ENCODE assay signal across 1 cellular context in genomic region chr10:63466168-63466935, GRCh38.
A peak's percentile ranks its signal among the peaks of the same experiment; 100 is the strongest.
TF ChIP-seq lines count a peak whose summit lies in the region.

No MANE protein-coding gene starts in this region.

TF ChIP-seq in GM12878, 131 proteins besides CTCF, POLR2A, EP300 and RAD21 (continued from another document):
- TF ChIP-seq, protein P1, sequence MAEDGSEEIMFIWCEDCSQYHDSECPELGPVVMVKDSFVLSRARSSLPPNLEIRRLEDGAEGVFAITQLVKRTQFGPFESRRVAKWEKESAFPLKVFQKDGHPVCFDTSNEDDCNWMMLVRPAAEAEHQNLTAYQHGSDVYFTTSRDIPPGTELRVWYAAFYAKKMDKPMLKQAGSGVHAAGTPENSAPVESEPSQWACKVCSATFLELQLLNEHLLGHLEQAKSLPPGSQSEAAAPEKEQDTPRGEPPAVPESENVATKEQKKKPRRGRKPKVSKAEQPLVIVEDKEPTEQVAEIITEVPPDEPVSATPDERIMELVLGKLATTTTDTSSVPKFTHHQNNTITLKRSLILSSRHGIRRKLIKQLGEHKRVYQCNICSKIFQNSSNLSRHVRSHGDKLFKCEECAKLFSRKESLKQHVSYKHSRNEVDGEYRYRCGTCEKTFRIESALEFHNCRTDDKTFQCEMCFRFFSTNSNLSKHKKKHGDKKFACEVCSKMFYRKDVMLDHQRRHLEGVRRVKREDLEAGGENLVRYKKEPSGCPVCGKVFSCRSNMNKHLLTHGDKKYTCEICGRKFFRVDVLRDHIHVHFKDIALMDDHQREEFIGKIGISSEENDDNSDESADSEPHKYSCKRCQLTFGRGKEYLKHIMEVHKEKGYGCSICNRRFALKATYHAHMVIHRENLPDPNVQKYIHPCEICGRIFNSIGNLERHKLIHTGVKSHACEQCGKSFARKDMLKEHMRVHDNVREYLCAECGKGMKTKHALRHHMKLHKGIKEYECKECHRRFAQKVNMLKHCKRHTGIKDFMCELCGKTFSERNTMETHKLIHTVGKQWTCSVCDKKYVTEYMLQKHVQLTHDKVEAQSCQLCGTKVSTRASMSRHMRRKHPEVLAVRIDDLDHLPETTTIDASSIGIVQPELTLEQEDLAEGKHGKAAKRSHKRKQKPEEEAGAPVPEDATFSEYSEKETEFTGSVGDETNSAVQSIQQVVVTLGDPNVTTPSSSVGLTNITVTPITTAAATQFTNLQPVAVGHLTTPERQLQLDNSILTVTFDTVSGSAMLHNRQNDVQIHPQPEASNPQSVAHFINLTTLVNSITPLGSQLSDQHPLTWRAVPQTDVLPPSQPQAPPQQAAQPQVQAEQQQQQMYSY (CRISPR knock-in tag; IDR thresholded peaks at IDR 0.05), result no peak
- TF ChIP-seq POLR2AphosphoS2 (IDR thresholded peaks at IDR 0.05; ENCODE audit: low read depth, low read length), result no peak
- TF ChIP-seq, protein P2, sequence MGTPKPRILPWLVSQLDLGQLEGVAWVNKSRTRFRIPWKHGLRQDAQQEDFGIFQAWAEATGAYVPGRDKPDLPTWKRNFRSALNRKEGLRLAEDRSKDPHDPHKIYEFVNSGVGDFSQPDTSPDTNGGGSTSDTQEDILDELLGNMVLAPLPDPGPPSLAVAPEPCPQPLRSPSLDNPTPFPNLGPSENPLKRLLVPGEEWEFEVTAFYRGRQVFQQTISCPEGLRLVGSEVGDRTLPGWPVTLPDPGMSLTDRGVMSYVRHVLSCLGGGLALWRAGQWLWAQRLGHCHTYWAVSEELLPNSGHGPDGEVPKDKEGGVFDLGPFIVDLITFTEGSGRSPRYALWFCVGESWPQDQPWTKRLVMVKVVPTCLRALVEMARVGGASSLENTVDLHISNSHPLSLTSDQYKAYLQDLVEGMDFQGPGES (IDR thresholded peaks at IDR 0.05), result no peak
- no peak for TF ChIP-seq NKRF (conservative IDR thresholded peaks at IDR 0.05)
- TF ChIP-seq MEF2B (IDR thresholded peaks at IDR 0.05; ENCODE audit: partially characterized antibody, poor library complexity, severe bottlenecking), result no peak
- TF ChIP-seq SREBF2 (IDR thresholded peaks at IDR 0.05; ENCODE audit: low read length), result no peak
- TF ChIP-seq CBX3 (IDR thresholded peaks at IDR 0.05; ENCODE audit: borderline replicate concordance, low read depth), result no peak
- TF ChIP-seq DPF2 (IDR thresholded peaks at IDR 0.05), result 0 out of 2 replicates have a peak, but pooled peaks have one; percentile 8
- TF ChIP-seq RUNX3 (IDR thresholded peaks at IDR 0.05; ENCODE audit: low read length), result peak; percentile 22
- no peak for TF ChIP-seq PBX3 (IDR thresholded peaks at IDR 0.05; ENCODE audit: insufficient replicate concordance, low read depth, low read length)
